In genomic region chr17:6947745-6948144, GRCh38 we compare ENCODE assay signal across 19 cellular contexts. TPM values are rescaled to one million over a fixed set of nuclear protein-coding genes. Genes with fewer than 3 reads are reported as not detected.
DNase-seq lines count a peak whose midpoint lies in the region; ATAC-seq and TF ChIP-seq lines count a peak whose summit lies in the region.
"Had no signal": no experiment of that assay in that cellular context is flagged by ENCODE, and none has a peak within 500 bp of the region (broad histone marks: within the 10 kb centered on the region; RNA-seq: fewer than 3 reads in every experiment).

No MANE protein-coding gene starts in this region.

- BruUV-seq in PC-3 (replicated peaks; lab: Mats Ljungman, UMichigan): no TSS peak

- WGBS in body of pancreas, 2 donors: 71 to 87% methylated on average over 2 of the region's 2 CpGs

- intact Hi-C loops in activated CD8-positive, alpha-beta T cell treated with anti-CD3 and anti-CD28 coated beads for 36 hours (cut with micrococcal nuclease): no loop called here
- intact Hi-C loops in PC-3 (cut with micrococcal nuclease): no loop called here
- intact Hi-C loops in dendritic cell treated with granulocyte-macrophage colony-stimulating factor and Interleukin-4, amounts not matched to agents 40 ng/mL and 50 ng/mL, for 4 days (cut with micrococcal nuclease): no loop called here
- intact Hi-C loops in body of pancreas (cut with DNase I): no loop called here

- TF ChIP-seq CTCF in activated CD8-positive, alpha-beta T cell treated with anti-CD3 and anti-CD28 coated beads for 36 hours (IDR thresholded peaks at IDR 0.05): no peak
- TF ChIP-seq CTCF in PC-3 (conservative IDR thresholded peaks at IDR 0.05; ENCODE audit: low read depth, low read length) (no peak), body of pancreas (IDR thresholded peaks at IDR 0.05) (no peak)

- no peaks in the 10 kb centered on the region for H3K27me3 ChIP-seq in BLaER1 treated with 17β-estradiol and CSF1 and Interleukin-3, amounts not matched to agents 10 nM and 100 nM
- no peaks in the 10 kb centered on the region for H3K27me3 ChIP-seq in PC-3 (ENCODE audit: low read length)
- no peaks in the 10 kb centered on the region for H3K27me3 ChIP-seq in body of pancreas

- H3K4me1 ChIP-seq in BLaER1 treated with 17β-estradiol and CSF1 and Interleukin-3, amounts not matched to agents 10 nM and 100 nM: peaks cover 16 to 44% (median 29%) of the 10 kb centered on the region in 10 experiments
- H3K4me1 ChIP-seq in PC-3 (ENCODE audit: insufficient read depth, low read length): peaks cover 13% of the 10 kb centered on the region
- H3K4me1 ChIP-seq in body of pancreas: no peaks in the 10 kb centered on the region

- POLR2A ChIA-PET in activated CD8-positive, alpha-beta T cell treated with anti-CD3 and anti-CD28 coated beads for 36 hours (lab: Charles Lee): no interaction called here
- POLR2A ChIA-PET in activated CD8-positive, alpha-beta T cell treated with anti-CD3 and anti-CD28 coated beads, Interleukin-2, amount 10 ng/mL, durations not matched to agents 7 days and 5 days (lab: Charles Lee): no interaction called here
- POLR2A ChIA-PET in PC-3 (lab: Charles Lee; ENCODE audit: unreplicated experiment): no interaction called here

- H3F3A ChIP-seq in PC-3 (ENCODE audit: low read length, unreplicated experiment): no peaks in the 10 kb centered on the region

- H2AFZ ChIP-seq in PC-3 (ENCODE audit: low read length): no peak overlapping the region

- peaks cover 0 to 10% (median 0%) of the 10 kb centered on the region in 11 experiments; a peak in 4 of 22 replicates for H3K9me3 ChIP-seq in BLaER1 treated with 17β-estradiol and CSF1 and Interleukin-3, amounts not matched to agents 10 nM and 100 nM (replicated peaks in 1 of 11)
- no peaks in the 10 kb centered on the region for H3K9me3 ChIP-seq in PC-3 (ENCODE audit: low read length)
- no peaks in the 10 kb centered on the region for H3K9me3 ChIP-seq in body of pancreas

- no peak for TF ChIP-seq POLR2A in body of pancreas (IDR thresholded peaks at IDR 0.05)
- TF ChIP-seq POLR2A in GM18505 (IDR thresholded peaks at IDR 0.05; ENCODE audit: borderline replicate concordance, extremely low read depth, insufficient read depth, insufficient read length): no peak

- no peaks in the 10 kb centered on the region for H3K27me3 Mint-ChIP-seq in activated CD8-positive, alpha-beta T cell treated with anti-CD3 and anti-CD28 coated beads for 36 hours
- H3K27me3 Mint-ChIP-seq in activated CD8-positive, alpha-beta T cell treated with anti-CD3 and anti-CD28 coated beads, Interleukin-2, amount 10 ng/mL, durations not matched to agents 7 days and 5 days (ENCODE audit: low read depth): no peaks in the 10 kb centered on the region
- H3K27me3 Mint-ChIP-seq in dendritic cell treated with granulocyte-macrophage colony-stimulating factor and Interleukin-4, amounts not matched to agents 40 ng/mL and 50 ng/mL, for 4 days: no peaks in the 10 kb centered on the region
- H3K27me3 Mint-ChIP-seq: B cell had no signal

- H3K9me3 Mint-ChIP-seq in activated CD8-positive, alpha-beta T cell treated with anti-CD3 and anti-CD28 coated beads for 36 hours: peaks cover 2% of the 10 kb centered on the region
- no peaks in the 10 kb centered on the region for H3K9me3 Mint-ChIP-seq in activated CD8-positive, alpha-beta T cell treated with anti-CD3 and anti-CD28 coated beads, Interleukin-2, amount 10 ng/mL, durations not matched to agents 7 days and 5 days (ENCODE audit: insufficient read depth)
- H3K9me3 Mint-ChIP-seq in dendritic cell treated with granulocyte-macrophage colony-stimulating factor and Interleukin-4, amounts not matched to agents 40 ng/mL and 50 ng/mL, for 4 days: no peaks in the 10 kb centered on the region
- H3K9me3 Mint-ChIP-seq: CD8-positive, alpha-beta T cell had no signal

- peak overlapping the region; percentile 46 for H3K27ac Mint-ChIP-seq in activated CD8-positive, alpha-beta T cell treated with anti-CD3 and anti-CD28 coated beads for 36 hours
- no peak overlapping the region for H3K27ac Mint-ChIP-seq in activated CD8-positive, alpha-beta T cell treated with anti-CD3 and anti-CD28 coated beads, Interleukin-2, amount 10 ng/mL, durations not matched to agents 7 days and 5 days
- H3K27ac Mint-ChIP-seq in dendritic cell treated with granulocyte-macrophage colony-stimulating factor and Interleukin-4, amounts not matched to agents 40 ng/mL and 50 ng/mL, for 4 days: peak overlapping the region; percentile 55
- H3K27ac Mint-ChIP-seq: B cell; CD8-positive, alpha-beta T cell had no signal

- H3K4me1 Mint-ChIP-seq in activated CD8-positive, alpha-beta T cell treated with anti-CD3 and anti-CD28 coated beads for 36 hours (ENCODE audit: low read depth): peaks cover 13% of the 10 kb centered on the region
- peaks cover 8% of the 10 kb centered on the region for H3K4me1 Mint-ChIP-seq in activated CD8-positive, alpha-beta T cell treated with anti-CD3 and anti-CD28 coated beads, Interleukin-2, amount 10 ng/mL, durations not matched to agents 7 days and 5 days (ENCODE audit: low read depth)
- H3K4me1 Mint-ChIP-seq in dendritic cell treated with granulocyte-macrophage colony-stimulating factor and Interleukin-4, amounts not matched to agents 40 ng/mL and 50 ng/mL, for 4 days (ENCODE audit: low read depth): peaks cover 30% of the 10 kb centered on the region
- H3K4me1 Mint-ChIP-seq: B cell had no signal

- DNase-seq in activated CD8-positive, alpha-beta T cell treated with anti-CD3 and anti-CD28 coated beads for 36 hours: no peak
- no peak for DNase-seq in activated CD8-positive, alpha-beta T cell treated with anti-CD3 and anti-CD28 coated beads, Interleukin-2, amount 10 ng/mL, durations not matched to agents 7 days and 5 days
- DNase-seq in PC-3: no peak
- no peak for DNase-seq in body of pancreas
- DNase-seq: CD8-positive, alpha-beta T cell; COR-L47; DMS153; DMS79 treated with DMSO at 0.1 percent for 48 hours; EL; IMR-90 had no signal

- H3K4me3 Mint-ChIP-seq in activated CD8-positive, alpha-beta T cell treated with anti-CD3 and anti-CD28 coated beads for 36 hours: no peak overlapping the region
- no peak overlapping the region for H3K4me3 Mint-ChIP-seq in activated CD8-positive, alpha-beta T cell treated with anti-CD3 and anti-CD28 coated beads, Interleukin-2, amount 10 ng/mL, durations not matched to agents 7 days and 5 days
- no peak overlapping the region for H3K4me3 Mint-ChIP-seq in dendritic cell treated with granulocyte-macrophage colony-stimulating factor and Interleukin-4, amounts not matched to agents 40 ng/mL and 50 ng/mL, for 4 days
- H3K4me3 Mint-ChIP-seq: B cell; CD8-positive, alpha-beta T cell had no signal

- H3K79me2 ChIP-seq in PC-3 (ENCODE audit: low read length): no peaks in the 10 kb centered on the region

- no peaks in the 10 kb centered on the region for H3K36me3 Mint-ChIP-seq in activated CD8-positive, alpha-beta T cell treated with anti-CD3 and anti-CD28 coated beads for 36 hours (ENCODE audit: low read depth)
- H3K36me3 Mint-ChIP-seq in activated CD8-positive, alpha-beta T cell treated with anti-CD3 and anti-CD28 coated beads, Interleukin-2, amount 10 ng/mL, durations not matched to agents 7 days and 5 days (ENCODE audit: low read depth): no peaks in the 10 kb centered on the region
- no peaks in the 10 kb centered on the region for H3K36me3 Mint-ChIP-seq in dendritic cell treated with granulocyte-macrophage colony-stimulating factor and Interleukin-4, amounts not matched to agents 40 ng/mL and 50 ng/mL, for 4 days (ENCODE audit: low read depth)
- H3K36me3 Mint-ChIP-seq: CD14-positive monocyte; CD8-positive, alpha-beta T cell had no signal

- no peak for ATAC-seq in activated CD8-positive, alpha-beta T cell treated with anti-CD3 and anti-CD28 coated beads for 36 hours
- ATAC-seq in activated CD8-positive, alpha-beta T cell treated with anti-CD3 and anti-CD28 coated beads, Interleukin-2, amount 10 ng/mL, durations not matched to agents 7 days and 5 days: no peak
- no peak for ATAC-seq in PC-3
- ATAC-seq in HG03378 (IDR thresholded peaks at IDR 0.05; ENCODE audit: unreplicated experiment): no peak
- ATAC-seq in body of pancreas: no peak
- no peak for ATAC-seq in GM18505 (IDR thresholded peaks at IDR 0.05; ENCODE audit: unreplicated experiment)
- ATAC-seq: CD8-positive, alpha-beta T cell; HCT116 had no signal

- CTCF ChIA-PET in activated CD8-positive, alpha-beta T cell treated with anti-CD3 and anti-CD28 coated beads for 36 hours (lab: Charles Lee): interaction anchor here (0.8 to 1.8 kb wide), 4 partner anchors 8 to 75 kb away, joined by 3 to 5 read pairs (median 4); no protein-coding TSS in a partner anchor
- CTCF ChIA-PET in activated CD8-positive, alpha-beta T cell treated with anti-CD3 and anti-CD28 coated beads, Interleukin-2, amount 10 ng/mL, durations not matched to agents 7 days and 5 days (lab: Charles Lee): no interaction called here
- CTCF ChIA-PET in PC-3 (lab: Charles Lee): no interaction called here

- H3K9me2 ChIP-seq in PC-3 (replicated peaks; ENCODE audit: low read length): no peaks in the 10 kb centered on the region

- peak overlapping the region in 5 of 11 experiments; percentile 65 to 80 (median 75); a peak in 10 of 22 replicates for H3K27ac ChIP-seq in BLaER1 treated with 17β-estradiol and CSF1 and Interleukin-3, amounts not matched to agents 10 nM and 100 nM
- H3K27ac ChIP-seq in PC-3 (ENCODE audit: low read length) (peak overlapping the region; percentile 48; the same call in 1 of the 2 replicates), body of pancreas (no peak overlapping the region)

- H3K9ac ChIP-seq in BLaER1 treated with 17β-estradiol and CSF1 and Interleukin-3, amounts not matched to agents 10 nM and 100 nM: no peak overlapping the region
- no peak overlapping the region for H3K9ac ChIP-seq in PC-3 (ENCODE audit: low read length)

- no peaks in the 10 kb centered on the region for H3K36me3 ChIP-seq in BLaER1 treated with 17β-estradiol and CSF1 and Interleukin-3, amounts not matched to agents 10 nM and 100 nM
- H3K36me3 ChIP-seq in PC-3 (ENCODE audit: low read depth, low read length) (no peaks in the 10 kb centered on the region), body of pancreas (replicated peaks in 1 of 2; ENCODE audit: insufficient read depth in 1 of 2, low read depth in 2 of 2) (no peaks in the 10 kb centered on the region)

- H3K4me3 ChIP-seq in BLaER1 treated with 17β-estradiol and CSF1 and Interleukin-3, amounts not matched to agents 10 nM and 100 nM: no peak overlapping the region
- H3K4me3 ChIP-seq in PC-3 (ENCODE audit: low read length) (no peak overlapping the region), body of pancreas (no peak overlapping the region)

- H3K4me2 ChIP-seq in BLaER1 treated with 17β-estradiol and CSF1 and Interleukin-3, amounts not matched to agents 10 nM and 100 nM: peak overlapping the region in 10 of 11 experiments; percentile 1 to 88 (median 76); a peak in 17 of 22 replicates
- H3K4me2 ChIP-seq in PC-3 (ENCODE audit: low read length): no peak overlapping the region

- no peaks in the 10 kb centered on the region for H4K20me1 ChIP-seq in BLaER1 treated with 17β-estradiol and CSF1 and Interleukin-3, amounts not matched to agents 10 nM and 100 nM
- no peaks in the 10 kb centered on the region for H4K20me1 ChIP-seq in PC-3 (ENCODE audit: low read length)

RNA-seq across cellular contexts. Expression of gene ALOX12, which starts 48.1 kb away (rescaled TPM):
- total RNA-seq in activated CD8-positive, alpha-beta T cell treated with anti-CD3 and anti-CD28 coated beads for 36 hours: not detected
- not detected for total RNA-seq in activated CD8-positive, alpha-beta T cell treated with anti-CD3 and anti-CD28 coated beads, Interleukin-2, amount 10 ng/mL, durations not matched to agents 7 days and 5 days
- total RNA-seq in PC-3 (2014; rRNA removed) (not detected in 2 replicates), body of pancreas (not detected)
- total RNA-seq: B cell; CD8-positive, alpha-beta T cell; H4; HT-29; IMR-90 had no signal
